Comparison of ENCODE assay signal across 2 cellular contexts in the genomic region with DNA sequence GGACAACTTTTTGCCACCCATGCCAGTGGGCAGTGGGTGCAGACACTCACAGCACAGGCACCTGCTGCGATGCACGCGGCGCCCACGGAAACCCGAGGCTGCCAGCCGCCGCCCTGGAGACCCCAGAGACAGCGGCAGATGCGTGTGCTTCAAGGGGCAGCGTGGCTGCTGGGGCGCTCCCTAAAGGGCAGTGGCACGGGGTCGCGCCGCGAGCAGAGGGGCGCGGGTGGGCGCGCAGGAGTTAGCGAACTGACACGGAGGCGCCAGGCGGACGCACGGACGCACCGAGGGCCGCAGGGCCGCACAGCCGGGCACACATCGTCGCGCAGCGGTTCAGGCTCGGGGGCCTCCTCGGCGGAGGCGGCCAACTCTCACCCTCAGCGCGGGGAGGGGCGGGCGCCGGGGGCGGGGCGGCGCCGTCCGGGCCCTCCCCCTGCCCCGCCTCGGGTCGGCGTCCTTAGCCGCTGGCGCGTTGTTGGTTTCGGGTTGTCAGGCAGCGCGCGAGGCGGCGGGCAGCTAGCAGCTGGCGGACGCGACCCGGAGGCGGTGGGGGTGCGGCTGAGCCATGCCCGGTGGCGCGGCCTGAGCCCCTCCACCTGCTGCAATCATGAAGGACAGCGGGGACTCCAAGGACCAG.
TF ChIP-seq lines count a peak whose summit lies in the region.

A gene with protein sequence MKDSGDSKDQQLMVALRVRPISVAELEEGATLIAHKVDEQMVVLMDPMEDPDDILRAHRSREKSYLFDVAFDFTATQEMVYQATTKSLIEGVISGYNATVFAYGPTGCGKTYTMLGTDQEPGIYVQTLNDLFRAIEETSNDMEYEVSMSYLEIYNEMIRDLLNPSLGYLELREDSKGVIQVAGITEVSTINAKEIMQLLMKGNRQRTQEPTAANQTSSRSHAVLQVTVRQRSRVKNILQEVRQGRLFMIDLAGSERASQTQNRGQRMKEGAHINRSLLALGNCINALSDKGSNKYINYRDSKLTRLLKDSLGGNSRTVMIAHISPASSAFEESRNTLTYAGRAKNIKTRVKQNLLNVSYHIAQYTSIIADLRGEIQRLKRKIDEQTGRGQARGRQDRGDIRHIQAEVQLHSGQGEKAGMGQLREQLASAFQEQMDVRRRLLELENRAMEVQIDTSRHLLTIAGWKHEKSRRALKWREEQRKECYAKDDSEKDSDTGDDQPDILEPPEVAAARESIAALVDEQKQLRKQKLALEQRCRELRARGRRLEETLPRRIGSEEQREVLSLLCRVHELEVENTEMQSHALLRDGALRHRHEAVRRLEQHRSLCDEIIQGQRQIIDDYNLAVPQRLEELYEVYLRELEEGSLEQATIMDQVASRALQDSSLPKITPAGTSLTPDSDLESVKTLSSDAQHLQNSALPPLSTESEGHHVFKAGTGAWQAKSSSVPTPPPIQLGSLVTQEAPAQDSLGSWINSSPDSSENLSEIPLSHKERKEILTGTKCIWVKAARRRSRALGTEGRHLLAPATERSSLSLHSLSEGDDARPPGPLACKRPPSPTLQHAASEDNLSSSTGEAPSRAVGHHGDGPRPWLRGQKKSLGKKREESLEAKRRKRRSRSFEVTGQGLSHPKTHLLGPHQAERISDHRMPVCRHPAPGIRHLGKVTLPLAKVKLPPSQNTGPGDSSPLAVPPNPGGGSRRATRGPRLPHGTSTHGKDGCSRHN (plus strand): TSS at position 484 of the 637 bp plus-strand sequence. CDS start 124 bp downstream, at position 608.

TF ChIP-seq in SK-N-SH, 30 proteins besides CTCF, POLR2A, EP300 and RAD21 (continued from another document):
- TF ChIP-seq, protein P1, sequence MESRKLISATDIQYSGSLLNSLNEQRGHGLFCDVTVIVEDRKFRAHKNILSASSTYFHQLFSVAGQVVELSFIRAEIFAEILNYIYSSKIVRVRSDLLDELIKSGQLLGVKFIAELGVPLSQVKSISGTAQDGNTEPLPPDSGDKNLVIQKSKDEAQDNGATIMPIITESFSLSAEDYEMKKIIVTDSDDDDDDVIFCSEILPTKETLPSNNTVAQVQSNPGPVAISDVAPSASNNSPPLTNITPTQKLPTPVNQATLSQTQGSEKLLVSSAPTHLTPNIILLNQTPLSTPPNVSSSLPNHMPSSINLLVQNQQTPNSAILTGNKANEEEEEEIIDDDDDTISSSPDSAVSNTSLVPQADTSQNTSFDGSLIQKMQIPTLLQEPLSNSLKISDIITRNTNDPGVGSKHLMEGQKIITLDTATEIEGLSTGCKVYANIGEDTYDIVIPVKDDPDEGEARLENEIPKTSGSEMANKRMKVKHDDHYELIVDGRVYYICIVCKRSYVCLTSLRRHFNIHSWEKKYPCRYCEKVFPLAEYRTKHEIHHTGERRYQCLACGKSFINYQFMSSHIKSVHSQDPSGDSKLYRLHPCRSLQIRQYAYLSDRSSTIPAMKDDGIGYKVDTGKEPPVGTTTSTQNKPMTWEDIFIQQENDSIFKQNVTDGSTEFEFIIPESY (IDR thresholded peaks at IDR 0.05; ENCODE audit: borderline replicate concordance, low read depth), result no peak
- TF ChIP-seq TCF12 (IDR thresholded peaks at IDR 0.05) (no peak), POLR2AphosphoS5 (IDR thresholded peaks at IDR 0.05; ENCODE audit: low read depth, low read length) (no peak), YY1 (IDR thresholded peaks at IDR 0.05; ENCODE audit: low read depth) (no peak), GABPA (IDR thresholded peaks at IDR 0.05; ENCODE audit: low read depth) (no peak), EZH2phosphoT487 (IDR thresholded peaks at IDR 0.05; ENCODE audit: borderline replicate concordance, low read depth) (no peak), GATA2 (CRISPR knock-in tag; IDR thresholded peaks at IDR 0.05) (no peak)

TF ChIP-seq in SK-N-SH treated with all-trans-retinoic acid at 6 μM for 48 hours, 23 proteins besides CTCF, POLR2A, EP300 and RAD21 (continued from another document):
- TF ChIP-seq, protein P2, sequence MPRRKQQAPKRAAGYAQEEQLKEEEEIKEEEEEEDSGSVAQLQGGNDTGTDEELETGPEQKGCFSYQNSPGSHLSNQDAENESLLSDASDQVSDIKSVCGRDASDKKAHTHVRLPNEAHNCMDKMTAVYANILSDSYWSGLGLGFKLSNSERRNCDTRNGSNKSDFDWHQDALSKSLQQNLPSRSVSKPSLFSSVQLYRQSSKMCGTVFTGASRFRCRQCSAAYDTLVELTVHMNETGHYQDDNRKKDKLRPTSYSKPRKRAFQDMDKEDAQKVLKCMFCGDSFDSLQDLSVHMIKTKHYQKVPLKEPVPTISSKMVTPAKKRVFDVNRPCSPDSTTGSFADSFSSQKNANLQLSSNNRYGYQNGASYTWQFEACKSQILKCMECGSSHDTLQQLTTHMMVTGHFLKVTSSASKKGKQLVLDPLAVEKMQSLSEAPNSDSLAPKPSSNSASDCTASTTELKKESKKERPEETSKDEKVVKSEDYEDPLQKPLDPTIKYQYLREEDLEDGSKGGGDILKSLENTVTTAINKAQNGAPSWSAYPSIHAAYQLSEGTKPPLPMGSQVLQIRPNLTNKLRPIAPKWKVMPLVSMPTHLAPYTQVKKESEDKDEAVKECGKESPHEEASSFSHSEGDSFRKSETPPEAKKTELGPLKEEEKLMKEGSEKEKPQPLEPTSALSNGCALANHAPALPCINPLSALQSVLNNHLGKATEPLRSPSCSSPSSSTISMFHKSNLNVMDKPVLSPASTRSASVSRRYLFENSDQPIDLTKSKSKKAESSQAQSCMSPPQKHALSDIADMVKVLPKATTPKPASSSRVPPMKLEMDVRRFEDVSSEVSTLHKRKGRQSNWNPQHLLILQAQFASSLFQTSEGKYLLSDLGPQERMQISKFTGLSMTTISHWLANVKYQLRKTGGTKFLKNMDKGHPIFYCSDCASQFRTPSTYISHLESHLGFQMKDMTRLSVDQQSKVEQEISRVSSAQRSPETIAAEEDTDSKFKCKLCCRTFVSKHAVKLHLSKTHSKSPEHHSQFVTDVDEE (CRISPR knock-in tag; IDR thresholded peaks at IDR 0.05), result no peak
- no peak for TF ChIP-seq PPARA (CRISPR knock-in tag; IDR thresholded peaks at IDR 0.05; ENCODE audit: borderline replicate concordance)
- TF ChIP-seq ESRRG (CRISPR knock-in tag; IDR thresholded peaks at IDR 0.05), result no peak
- no peak for TF ChIP-seq ARNTL (CRISPR knock-in tag; IDR thresholded peaks at IDR 0.05; ENCODE audit: borderline replicate concordance, low read depth)
- TF ChIP-seq ZC3H10 (CRISPR knock-in tag; IDR thresholded peaks at IDR 0.05), result no peak
- no peak for TF ChIP-seq ZNF70 (CRISPR knock-in tag; IDR thresholded peaks at IDR 0.05)
- TF ChIP-seq ZNF565 (CRISPR knock-in tag; conservative IDR thresholded peaks at IDR 0.05; ENCODE audit: low read depth), result no peak
